In the genomic region with DNA sequence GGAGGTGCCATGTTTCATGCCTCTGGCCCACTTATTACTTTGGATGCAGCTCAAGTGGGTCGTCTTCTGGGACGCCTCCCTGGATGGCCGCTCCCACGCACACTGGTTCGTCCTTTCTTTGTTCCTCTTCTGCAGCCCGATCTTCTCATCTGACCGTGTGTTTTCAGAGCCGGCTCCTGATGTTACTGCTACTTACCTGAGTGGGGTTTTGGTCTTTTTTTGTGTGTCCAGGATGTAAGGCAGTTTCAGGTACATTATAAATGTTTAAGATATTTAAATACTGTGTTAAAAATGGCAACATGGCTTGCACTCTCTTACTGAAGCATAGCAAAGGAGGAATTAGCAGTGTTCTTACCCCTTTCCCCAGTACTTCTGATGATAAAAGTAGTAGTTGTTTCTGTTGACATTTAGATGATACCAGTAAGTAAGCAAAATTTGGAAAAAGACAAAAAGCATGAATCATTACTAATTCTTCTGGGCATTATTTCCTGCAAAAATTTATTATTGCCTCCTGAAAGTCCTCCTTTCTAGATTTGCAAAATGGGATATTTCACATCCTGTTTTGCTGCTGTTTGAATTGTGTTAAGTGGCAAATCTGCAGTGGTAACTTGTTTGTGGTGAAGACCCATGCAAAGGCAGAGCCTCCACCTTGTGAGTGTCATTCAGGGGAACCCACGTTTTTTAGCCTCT, we compare ENCODE assay signal across 1 cellular context.
TF ChIP-seq lines count a peak whose summit lies in the region.

No MANE protein-coding gene starts in this region.

TF ChIP-seq in HepG2, 621 proteins besides CTCF, POLR2A, EP300 and RAD21:
- TF ChIP-seq ASH2L (IDR thresholded peaks at IDR 0.05; ENCODE audit: insufficient read length, low read depth, low read length) = no peak
- TF ChIP-seq NCOA2 (CRISPR knock-in tag; IDR thresholded peaks at IDR 0.05) = no peak
- TF ChIP-seq, protein P1, sequence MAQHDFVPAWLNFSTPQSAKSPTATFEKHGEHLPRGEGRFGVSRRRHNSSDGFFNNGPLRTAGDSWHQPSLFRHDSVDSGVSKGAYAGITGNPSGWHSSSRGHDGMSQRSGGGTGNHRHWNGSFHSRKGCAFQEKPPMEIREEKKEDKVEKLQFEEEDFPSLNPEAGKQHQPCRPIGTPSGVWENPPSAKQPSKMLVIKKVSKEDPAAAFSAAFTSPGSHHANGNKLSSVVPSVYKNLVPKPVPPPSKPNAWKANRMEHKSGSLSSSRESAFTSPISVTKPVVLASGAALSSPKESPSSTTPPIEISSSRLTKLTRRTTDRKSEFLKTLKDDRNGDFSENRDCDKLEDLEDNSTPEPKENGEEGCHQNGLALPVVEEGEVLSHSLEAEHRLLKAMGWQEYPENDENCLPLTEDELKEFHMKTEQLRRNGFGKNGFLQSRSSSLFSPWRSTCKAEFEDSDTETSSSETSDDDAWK (CRISPR knock-in tag; IDR thresholded peaks at IDR 0.05) = no peak
- no peak for TF ChIP-seq ZNF569 (CRISPR knock-in tag; IDR thresholded peaks at IDR 0.05; ENCODE audit: borderline replicate concordance)
- no peak for TF ChIP-seq MXD3 (CRISPR knock-in tag; IDR thresholded peaks at IDR 0.05)
- no peak for TF ChIP-seq PCBP2 (optimal IDR thresholded peaks at IDR 0.05; ENCODE audit: low read depth, low read length, poor library complexity, severe bottlenecking)
- TF ChIP-seq TRIM24 (CRISPR knock-in tag; IDR thresholded peaks at IDR 0.05) = no peak
- TF ChIP-seq JUND (CRISPR knock-in tag; IDR thresholded peaks at IDR 0.05) = no peak
- TF ChIP-seq NR1H2 (CRISPR knock-in tag; IDR thresholded peaks at IDR 0.05; ENCODE audit: borderline replicate concordance, low read depth) = no peak
